ENCODE assay signal across 9 cellular contexts in the genomic region with DNA sequence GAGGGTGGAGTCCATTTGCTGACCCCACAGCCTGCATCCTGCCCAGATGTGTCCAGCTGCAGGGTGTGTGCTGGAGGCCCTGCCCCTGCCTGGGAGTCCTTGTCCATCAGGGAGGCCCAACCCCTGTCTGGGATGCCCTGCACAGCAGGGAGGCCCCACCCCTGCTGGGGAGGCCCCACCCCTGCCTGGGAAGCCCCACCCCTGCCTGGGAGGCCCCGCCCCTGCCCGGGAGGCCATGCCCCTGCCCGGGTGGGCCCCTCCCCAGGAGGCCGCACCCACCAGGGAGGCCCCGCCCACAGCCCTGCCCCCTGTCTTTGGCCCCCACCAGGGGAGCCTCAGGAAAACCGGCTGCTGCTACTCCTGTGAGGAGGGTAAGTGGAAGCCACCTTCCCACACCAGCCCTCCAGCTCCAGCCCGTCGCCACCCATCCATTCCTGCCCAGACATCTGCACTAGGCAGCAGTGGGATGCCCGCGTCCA. TPM values are rescaled to one million over a fixed set of nuclear protein-coding genes. Genes with fewer than 3 reads are reported as not detected.
DNase-seq lines count a peak whose midpoint lies in the region; ATAC-seq, FAIRE-seq and TF ChIP-seq lines count a peak whose summit lies in the region.
"Had no signal": no experiment of that assay in that cellular context is flagged by ENCODE, and none has a peak within 500 bp of the region (broad histone marks: within the 10 kb centered on the region; RNA-seq: fewer than 3 reads in every experiment).

No MANE protein-coding gene starts in this region.

- TF ChIP-seq CTCF in omental fat pad (IDR thresholded peaks at IDR 0.05) (no peak), vagina (IDR thresholded peaks at IDR 0.05) (no peak)

- peak; percentile 70 for ATAC-seq in left colon
- no peak for ATAC-seq in omental fat pad (ENCODE audit: low FRiP score)

- no peaks in the 10 kb centered on the region for H3K36me3 ChIP-seq in vagina

- H3K27ac ChIP-seq in vagina: no peak overlapping the region
- H3K27ac ChIP-seq: VCaP had no signal

- TF ChIP-seq POLR2A in vagina (IDR thresholded peaks at IDR 0.05): no peak

- no peak for FAIRE-seq in GM19239 (lab: Jason Lieb, UNC)

- no peaks in the 10 kb centered on the region for H3K9me3 ChIP-seq in vagina

- no peaks in the 10 kb centered on the region for H3K27me3 ChIP-seq in vagina

- H3K4me3 ChIP-seq in vagina: no peak overlapping the region

- peak; percentile 76 for DNase-seq in AG08396 (ENCODE audit: low spot score)
- DNase-seq in LHCN-M2 (ENCODE audit: low read depth): peak; percentile 8
- peak; percentile 39 for DNase-seq in activated T-cell treated with anti-CD3 and anti-CD28 coated beads for 24 hours (ENCODE audit: low read depth)
- DNase-seq in left colon: peak; percentile 73 to 75
- DNase-seq in omental fat pad (ENCODE audit: low spot score): no peak
- DNase-seq in SKM-1 (lab: John Stamatoyannopoulos, UW; ENCODE audit: unreplicated experiment): no peak
- DNase-seq in vagina (ENCODE audit: extremely low spot score in 2 of 2): no peak
- no peak for DNase-seq in GM19239 (ENCODE audit: insufficient read length, low spot score)

- intact Hi-C loops in left colon (cut with DNase I, micrococcal nuclease) (no loop called here), vagina (cut with DNase I) (no loop called here)

- peaks cover 19% of the 10 kb centered on the region for H3K4me1 ChIP-seq in vagina

RNA-seq across cellular contexts. Expression of a gene that starts 37.2 kb away (rescaled TPM):
- not detected in 2 replicates for total RNA-seq in LHCN-M2 (2014; rRNA removed)
- polyA plus RNA-seq in LHCN-M2 (2012): under 0.01 TPM
- 100 to 1,000 TPM; 258 to 369 TPM for total RNA-seq in left colon
- under 1 TPM in 1 of 4 donors, not detected in 3; 0.44 TPM for total RNA-seq in omental fat pad
- total RNA-seq in vagina: 0.25 TPM

RNA-seq across cellular contexts. Expression of a gene that starts 49.4 kb away (rescaled TPM):
- 31.5 and 42.1 TPM in 2 replicates for total RNA-seq in LHCN-M2 (2014; rRNA removed)
- polyA plus RNA-seq in LHCN-M2 (2012): 69.9 TPM
- 10 to 100 TPM; 62.8 to 63.7 TPM for total RNA-seq in left colon
- total RNA-seq in omental fat pad: 10 to 100 TPM; 33.6 to 52.8 (median 39.9) TPM
- total RNA-seq in vagina: 52.5 TPM

Comparison
In these comparisons a context has a peak if more than half of its experiments do, and no peak if none do; other contexts are left out.
1. DNase-seq: peak in AG08396 (single experiment), LHCN-M2 (single experiment), activated T-cell treated with anti-CD3 and anti-CD28 coated beads for 24 hours (single experiment) and left colon (2 of 2); none in omental fat pad (single experiment), SKM-1 (single experiment), vagina (0 of 2) and GM19239 (single experiment).
2. RNA of a gene that starts 37.2 kb away (total RNA-seq): 258 to 369 TPM in left colon; 0.25 TPM in vagina (single experiment), not detected in LHCN-M2 and 0.44 TPM in omental fat pad; every median in the first group is over 100 times any median in the second.